ENCODE assay signal across 24 cellular contexts in the genomic region with DNA sequence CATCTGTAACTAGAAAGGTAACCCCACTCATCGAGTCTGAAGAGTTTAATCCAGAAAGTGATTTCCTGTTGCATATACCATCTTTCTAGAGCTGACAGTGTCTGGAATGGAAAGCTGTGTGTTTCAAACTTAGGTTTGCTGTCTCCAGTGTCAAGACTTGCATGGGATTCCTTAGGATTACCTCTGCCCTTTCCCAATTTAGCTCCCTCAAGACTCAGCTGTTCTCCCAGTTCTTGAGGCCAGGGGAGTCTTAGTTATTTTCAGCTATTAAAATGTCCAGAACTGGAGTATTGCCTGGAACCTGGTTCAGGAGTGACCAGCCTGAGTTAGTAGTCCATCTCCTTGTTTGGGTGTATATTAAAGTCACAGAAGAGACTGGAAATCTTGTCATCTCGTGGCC. TPM values are rescaled to one million over a fixed set of nuclear protein-coding genes. Genes with fewer than 3 reads are reported as not detected.
"Had no signal": no experiment of that assay in that cellular context is flagged by ENCODE, and none has a peak within 500 bp of the region (broad histone marks: within the 10 kb centered on the region; RNA-seq: fewer than 3 reads in every experiment).

No MANE protein-coding gene starts in this region.

- H3K27me3 Mint-ChIP-seq: activated naive CD8-positive, alpha-beta T cell; activated T-cell treated with anti-CD3 and anti-CD28 coated beads, Interleukin-2, amount 50 U/mL, for 24 hours; central memory CD8-positive, alpha-beta T cell; memory B cell; stimulated activated naive B cell treated with anti-CD40 and anti-IgM and Interleukin-4, amounts not matched to agents 10 μg/mL and 1 μg/mL and 100 μg/mL, for 72 hours had no signal

- DNase-seq: activated CD4-positive, alpha-beta T cell treated with anti-CD3 and anti-CD28 coated beads, Interleukin-2, amount 50 U/mL, for 48 hours; activated CD4-positive, CD25-positive, alpha-beta regulatory T cell treated with anti-CD3 and anti-CD28 coated beads, Interleukin-2, amount 50 U/mL, for 72 hours; activated effector memory CD4-positive, alpha-beta T cell treated with Interleukin-2 at 50 U/mL for 16 hours; activated T-cell treated with anti-CD3 and anti-CD28 coated beads, Interleukin-2, amount 50 U/mL, for 24 hours; amniotic stem cell; body of pancreas; cortex of kidney; effector memory CD4-positive, alpha-beta T cell; foreskin fibroblast; glutamatergic neuron; hypothalamus; kidney; left ventricle myocardium superior; ovary; stimulated activated CD4-positive, alpha-beta T cell treated with anti-CD3 and anti-CD28 coated beads, Interleukin-12 subunit alpha, Interleukin-12 subunit beta, amount 100 ng/mL, for 4 hours; stimulated activated naive B cell treated with anti-CD40 and anti-IgM and Interleukin-4, amounts not matched to agents 10 μg/mL and 1 μg/mL and 100 μg/mL, for 72 hours; T-helper 1 cell; thyroid gland had no signal

- H3K4me3 ChIP-seq: body of pancreas, ovary, thyroid gland had no signal

- H3K36me3 ChIP-seq: ovary had no signal

- H3K27ac Mint-ChIP-seq: activated T-cell treated with anti-CD3 and anti-CD28 coated beads, Interleukin-2, amount 50 U/mL, for 24 hours; memory B cell; stimulated activated naive B cell treated with anti-CD40 and anti-IgM and Interleukin-4, amounts not matched to agents 10 μg/mL and 1 μg/mL and 100 μg/mL, for 72 hours had no signal

- H3K27me3 ChIP-seq: body of pancreas, ovary, thyroid gland had no signal

- H3K4me1 Mint-ChIP-seq: memory B cell; neural crest cell; stimulated activated naive B cell treated with anti-CD40 and anti-IgM and Interleukin-4, amounts not matched to agents 10 μg/mL and 1 μg/mL and 100 μg/mL, for 72 hours had no signal

- ATAC-seq: body of pancreas; left ventricle myocardium superior; sciatic nerve; stimulated activated naive B cell treated with anti-CD40 and anti-IgM and Interleukin-4, amounts not matched to agents 10 μg/mL and 1 μg/mL and 100 μg/mL, for 72 hours had no signal

- H3K9me3 ChIP-seq: body of pancreas, ovary, thyroid gland had no signal

- H3K27ac ChIP-seq: body of pancreas, ovary, thyroid gland had no signal

- H3K4me3 Mint-ChIP-seq: activated naive CD8-positive, alpha-beta T cell; activated T-cell treated with anti-CD3 and anti-CD28 coated beads, Interleukin-2, amount 50 U/mL, for 24 hours; central memory CD8-positive, alpha-beta T cell; memory B cell; neural crest cell; stimulated activated naive B cell treated with anti-CD40 and anti-IgM and Interleukin-4, amounts not matched to agents 10 μg/mL and 1 μg/mL and 100 μg/mL, for 72 hours had no signal

- H3K9me3 Mint-ChIP-seq: activated T-cell treated with anti-CD3 and anti-CD28 coated beads, Interleukin-2, amount 50 U/mL, for 24 hours; central memory CD8-positive, alpha-beta T cell; memory B cell; neural crest cell; stimulated activated naive B cell treated with anti-CD40 and anti-IgM and Interleukin-4, amounts not matched to agents 10 μg/mL and 1 μg/mL and 100 μg/mL, for 72 hours had no signal

- H3K4me1 ChIP-seq: body of pancreas, thyroid gland had no signal

RNA-seq across cellular contexts. Expression of gene LDHC, which starts 42.7 kb away (rescaled TPM):
- total RNA-seq: body of pancreas, kidney, left ventricle myocardium superior, urinary bladder had no signal
- polyA plus RNA-seq: urinary bladder had no signal
